In the genomic region with DNA sequence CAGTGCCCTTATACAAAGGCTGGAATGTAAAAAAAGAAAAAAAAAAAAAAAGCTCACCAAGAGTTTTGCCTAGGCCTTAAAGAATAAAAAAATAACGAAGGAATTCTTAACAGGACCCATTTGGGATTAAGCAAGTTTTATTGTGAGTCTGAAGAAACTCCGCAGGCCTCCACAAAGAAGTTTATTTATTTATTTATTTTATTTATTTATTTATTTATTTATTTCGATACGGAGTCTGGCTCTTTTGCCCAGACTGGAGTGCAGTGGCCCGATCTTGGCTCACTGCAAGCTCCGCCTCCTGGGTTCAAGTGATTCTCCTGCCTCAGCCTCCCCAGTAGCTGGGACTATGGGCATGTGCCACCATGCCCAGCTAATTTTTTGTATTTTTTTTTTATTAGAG, we compare ENCODE assay signal across 3 cellular contexts. TPM values are rescaled to one million over a fixed set of nuclear protein-coding genes. Genes with fewer than 3 reads are reported as not detected.
"Had no signal": no experiment of that assay in that cellular context is flagged by ENCODE, and none has a peak within 500 bp of the region (broad histone marks: within the 10 kb centered on the region; RNA-seq: fewer than 3 reads in every experiment).

No MANE protein-coding gene starts in this region.

RNA-seq across cellular contexts. Expression of a gene that starts 8.1 kb away (rescaled TPM):
- polyA plus RNA-seq: stomach, thymus, urinary bladder had no signal

RNA-seq across cellular contexts. Expression of a gene that starts 9.3 kb away (rescaled TPM):
- polyA plus RNA-seq: stomach, thymus, urinary bladder had no signal

RNA-seq across cellular contexts. Expression of a gene that starts 21.6 kb away (rescaled TPM):
- polyA plus RNA-seq: stomach, thymus, urinary bladder had no signal

RNA-seq across cellular contexts. Expression of a gene that starts 37.5 kb away (rescaled TPM):
- polyA plus RNA-seq: stomach, thymus, urinary bladder had no signal

RNA-seq across cellular contexts. Expression of a gene that starts 55.3 kb away (rescaled TPM):
- polyA plus RNA-seq: stomach, urinary bladder had no signal
